In the genomic region with DNA sequence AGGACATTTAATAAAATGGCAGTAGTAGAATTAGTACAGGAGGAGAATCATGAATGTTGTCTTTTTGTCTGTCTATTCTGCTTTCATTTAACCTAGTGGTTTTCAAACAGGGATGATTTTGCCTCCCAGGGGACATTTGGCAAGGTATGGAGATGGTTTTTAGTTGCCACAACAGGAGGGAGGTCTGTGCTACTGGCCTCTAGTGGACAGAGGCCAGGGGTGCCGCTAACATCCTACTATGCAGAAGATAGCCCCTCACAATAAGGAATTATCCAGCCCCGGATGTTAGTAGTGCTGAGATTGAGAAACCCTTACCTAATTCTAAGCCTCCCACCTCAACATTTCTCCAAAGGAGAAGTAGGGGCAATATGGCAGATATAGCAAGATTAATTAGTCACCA, we compare ENCODE assay signal across 9 cellular contexts. TPM values are rescaled to one million over a fixed set of nuclear protein-coding genes. Genes with fewer than 3 reads are reported as not detected.
DNase-seq lines count a peak whose midpoint lies in the region; TF ChIP-seq lines count a peak whose summit lies in the region.
"Had no signal": no experiment of that assay in that cellular context is flagged by ENCODE, and none has a peak within 500 bp of the region (broad histone marks: within the 10 kb centered on the region; RNA-seq: fewer than 3 reads in every experiment).

No MANE protein-coding gene starts in this region.

- H3K4me1 ChIP-seq in mammary epithelial cell (ENCODE audit: insufficient read depth, low read length), result no peaks in the 10 kb centered on the region

- DNase-seq in DMS 273 (lab: John Stamatoyannopoulos, UW; ENCODE audit: unreplicated experiment), result peak; percentile 24
- DNase-seq in DMS 273 treated with DMSO at 0.1 percent for 48 hours (lab: John Stamatoyannopoulos, UW), result no peak
- DNase-seq in HL-60 (ENCODE audit: low read depth in 1 of 2, low spot score in 1 of 2), result no peak
- DNase-seq in mammary epithelial cell, result no peak
- no peak for DNase-seq in NCI-H128 (lab: John Stamatoyannopoulos, UW; ENCODE audit: unreplicated experiment)
- DNase-seq in effector CD8-positive, alpha-beta T cell (lab: John Stamatoyannopoulos, UW), result no peak
- no peak for DNase-seq in NCI-H1694 treated with DMSO at 0.1 percent for 48 hours (lab: John Stamatoyannopoulos, UW)
- DNase-seq: effector memory CD4-positive, alpha-beta T cell had no signal

- 97% methylated on average over 2 of the region's 2 CpGs for WGBS in mammary epithelial cell (ENCODE audit: low coverage, missing lambda C conversion rate)

- H3K27me3 ChIP-seq in HL-60 (ENCODE audit: insufficient read depth, poor library complexity, severe bottlenecking), result no peaks in the 10 kb centered on the region
- H3K27me3 ChIP-seq in mammary epithelial cell (ENCODE audit: insufficient read depth, low read length), result no peaks in the 10 kb centered on the region
- H3K27me3 ChIP-seq in neural cell (ENCODE audit: insufficient read depth, low read depth, low read length), result no peaks in the 10 kb centered on the region

- in situ Hi-C loops in mammary epithelial cell (cut with MboI; ENCODE audit: low sequenced_read_pairs in 2 of 2), result loop anchor here in 1 of 2 donors (10.0 kb wide), 1 partner anchor 89 kb away; no protein-coding TSS in a partner anchor

- H3K9me3 ChIP-seq in mammary epithelial cell (replicated peaks; ENCODE audit: insufficient read depth, low read length) (no peaks in the 10 kb centered on the region), neural cell (ENCODE audit: low read length) (no peaks in the 10 kb centered on the region)

- H3K4me2 ChIP-seq in mammary epithelial cell (ENCODE audit: insufficient read depth, low read depth, low read length) (no peak overlapping the region), neural cell (ENCODE audit: low read length) (no peak overlapping the region)

- BruUV-seq in mammary epithelial cell (replicated peaks; lab: Mats Ljungman, UMichigan), result no TSS peak

- dilution Hi-C loops in mammary epithelial cell (cut with HindIII; ENCODE audit: low sequenced_read_pairs), result no loop called here

- peak; percentile 9 for TF ChIP-seq CTCF in HL-60 (IDR thresholded peaks at IDR 0.05; ENCODE audit: insufficient read depth, low read length)
- TF ChIP-seq CTCF in mammary epithelial cell (conservative IDR thresholded peaks at IDR 0.05 in 1 of 2, IDR thresholded peaks at IDR 0.05 in 1 of 2; ENCODE audit: extremely low read depth in 1 of 2, insufficient read depth in 1 of 2, low read depth in 1 of 2, low read length in 2 of 2), result peak; percentile 55 to 59
- TF ChIP-seq CTCF in neural cell (IDR thresholded peaks at IDR 0.05; ENCODE audit: poor library complexity, severe bottlenecking), result peak; percentile 25

- no peak for TF ChIP-seq EP300 in neural cell (conservative IDR thresholded peaks at IDR 0.05; ENCODE audit: poor library complexity, severe bottlenecking)

- H3K4me3 ChIP-seq in HL-60 (replicated peaks; ENCODE audit: insufficient read depth, low read length), result no peak overlapping the region
- no peak overlapping the region for H3K4me3 ChIP-seq in mammary epithelial cell (replicated peaks in 1 of 3; ENCODE audit: insufficient read depth in 1 of 3, low read depth in 2 of 3, low read length in 3 of 3)
- no peak overlapping the region for H3K4me3 ChIP-seq in neural cell (ENCODE audit: low read length)

- H3K27ac ChIP-seq in HL-60 (replicated peaks) (no peak overlapping the region), mammary epithelial cell (ENCODE audit: insufficient read depth, low read depth, low read length) (no peak overlapping the region), neural cell (ENCODE audit: low read length) (no peak overlapping the region)

- H4K20me1 ChIP-seq in mammary epithelial cell (ENCODE audit: insufficient read depth, low read length) (no peaks in the 10 kb centered on the region), neural cell (ENCODE audit: insufficient read depth) (no peaks in the 10 kb centered on the region)

- H3K79me2 ChIP-seq in mammary epithelial cell (ENCODE audit: insufficient read depth, low read length), result peaks cover 47% of the 10 kb centered on the region
- no peaks in the 10 kb centered on the region for H3K79me2 ChIP-seq in neural cell (replicated peaks; ENCODE audit: insufficient read depth, low read length)

- H3K36me3 ChIP-seq in mammary epithelial cell (ENCODE audit: insufficient read depth, low read length), result peaks cover 12% of the 10 kb centered on the region
- peaks cover 6% of the 10 kb centered on the region for H3K36me3 ChIP-seq in neural cell (ENCODE audit: insufficient read depth, low read length)

- intact Hi-C loops in mammary epithelial cell (cut with micrococcal nuclease), result loop anchor here (5.0 kb wide), 1 partner anchor 694 kb away; no protein-coding TSS in a partner anchor

- CTCF ChIA-PET in mammary epithelial cell (lab: Charles Lee; ENCODE audit: low non-redundant PET), result no interaction called here

- no peak overlapping the region for H2AFZ ChIP-seq in mammary epithelial cell (ENCODE audit: low read depth, low read length)
- no peak overlapping the region for H2AFZ ChIP-seq in neural cell (ENCODE audit: low read depth, low read length)

- H3K9ac ChIP-seq in mammary epithelial cell (ENCODE audit: insufficient read depth, low read length), result no peak overlapping the region
- H3K9ac ChIP-seq in neural cell (ENCODE audit: low read length), result no peak overlapping the region

- no peak for TF ChIP-seq RAD21 in neural cell (conservative IDR thresholded peaks at IDR 0.05)

- H3F3A ChIP-seq in neural cell (ENCODE audit: insufficient read depth, low read length, poor library complexity, severe bottlenecking), result no peaks in the 10 kb centered on the region

- no peaks in the 10 kb centered on the region for H3K9me2 ChIP-seq in neural cell (ENCODE audit: insufficient read depth, low read length)

TF ChIP-seq in neural cell, 6 proteins besides CTCF, POLR2A, EP300 and RAD21:
- TF ChIP-seq, protein P1, sequence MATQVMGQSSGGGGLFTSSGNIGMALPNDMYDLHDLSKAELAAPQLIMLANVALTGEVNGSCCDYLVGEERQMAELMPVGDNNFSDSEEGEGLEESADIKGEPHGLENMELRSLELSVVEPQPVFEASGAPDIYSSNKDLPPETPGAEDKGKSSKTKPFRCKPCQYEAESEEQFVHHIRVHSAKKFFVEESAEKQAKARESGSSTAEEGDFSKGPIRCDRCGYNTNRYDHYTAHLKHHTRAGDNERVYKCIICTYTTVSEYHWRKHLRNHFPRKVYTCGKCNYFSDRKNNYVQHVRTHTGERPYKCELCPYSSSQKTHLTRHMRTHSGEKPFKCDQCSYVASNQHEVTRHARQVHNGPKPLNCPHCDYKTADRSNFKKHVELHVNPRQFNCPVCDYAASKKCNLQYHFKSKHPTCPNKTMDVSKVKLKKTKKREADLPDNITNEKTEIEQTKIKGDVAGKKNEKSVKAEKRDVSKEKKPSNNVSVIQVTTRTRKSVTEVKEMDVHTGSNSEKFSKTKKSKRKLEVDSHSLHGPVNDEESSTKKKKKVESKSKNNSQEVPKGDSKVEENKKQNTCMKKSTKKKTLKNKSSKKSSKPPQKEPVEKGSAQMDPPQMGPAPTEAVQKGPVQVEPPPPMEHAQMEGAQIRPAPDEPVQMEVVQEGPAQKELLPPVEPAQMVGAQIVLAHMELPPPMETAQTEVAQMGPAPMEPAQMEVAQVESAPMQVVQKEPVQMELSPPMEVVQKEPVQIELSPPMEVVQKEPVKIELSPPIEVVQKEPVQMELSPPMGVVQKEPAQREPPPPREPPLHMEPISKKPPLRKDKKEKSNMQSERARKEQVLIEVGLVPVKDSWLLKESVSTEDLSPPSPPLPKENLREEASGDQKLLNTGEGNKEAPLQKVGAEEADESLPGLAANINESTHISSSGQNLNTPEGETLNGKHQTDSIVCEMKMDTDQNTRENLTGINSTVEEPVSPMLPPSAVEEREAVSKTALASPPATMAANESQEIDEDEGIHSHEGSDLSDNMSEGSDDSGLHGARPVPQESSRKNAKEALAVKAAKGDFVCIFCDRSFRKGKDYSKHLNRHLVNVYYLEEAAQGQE (IDR thresholded peaks at IDR 0.05; ENCODE audit: borderline replicate concordance), result no peak
- TF ChIP-seq MXI1 (conservative IDR thresholded peaks at IDR 0.05; ENCODE audit: poor library complexity, severe bottlenecking) (no peak), TAF1 (IDR thresholded peaks at IDR 0.05; ENCODE audit: low read depth) (no peak), SMC3 (conservative IDR thresholded peaks at IDR 0.05; ENCODE audit: poor library complexity) (no peak), POLR2AphosphoS5 (IDR thresholded peaks at IDR 0.05) (no peak)

RNA-seq across cellular contexts. Expression of a gene that starts 18.3 kb away (rescaled TPM):
- total RNA-seq in mammary epithelial cell, result 10 to 100 TPM; 32.6 to 45.0 TPM
- polyA plus RNA-seq in mammary epithelial cell, result 40.5 TPM
- polyA minus RNA-seq in mammary epithelial cell, result 62.5 TPM
- 52.1 and 56.1 TPM in 2 replicates for polyA plus RNA-seq in neural cell
- 83.0 and 91.2 TPM in 2 replicates for polyA minus RNA-seq in neural cell

RNA-seq across cellular contexts. Expression of a gene that starts 18.6 kb away (rescaled TPM):
- total RNA-seq in mammary epithelial cell, result 1 to 10 TPM in 1 of 2 donors, under 1 TPM in 1; 0.54 to 1.8 TPM
- polyA plus RNA-seq in mammary epithelial cell, result 0.66 TPM
- not detected for polyA minus RNA-seq in mammary epithelial cell
- 11.7 and 17.8 TPM in 2 replicates for polyA plus RNA-seq in neural cell
- 9.3 and 9.7 TPM in 2 replicates for polyA minus RNA-seq in neural cell
